ENCODE assay signal across 12 cellular contexts in genomic region chr10:86868353-86868752, GRCh38.
DNase-seq lines count a peak whose midpoint lies in the region; ATAC-seq lines count a peak whose summit lies in the region.
"Had no signal": no experiment of that assay in that cellular context is flagged by ENCODE, and none has a peak within 500 bp of the region (broad histone marks: within the 10 kb centered on the region; RNA-seq: fewer than 3 reads in every experiment).

No MANE protein-coding gene starts in this region.

- no peaks in the 10 kb centered on the region for H3K9me3 Mint-ChIP-seq in activated CD8-positive, alpha-beta memory T cell treated with anti-CD3 and anti-CD28 coated beads, Interleukin-2, amount 10 ng/mL, durations not matched to agents 7 days and 5 days (ENCODE audit: low read depth)
- H3K9me3 Mint-ChIP-seq: activated CD4-positive, alpha-beta T cell treated with anti-CD3 and anti-CD28 coated beads, Interleukin-2, amount 10 ng/mL, durations not matched to agents 7 days and 5 days; stimulated activated effector memory CD8-positive, alpha-beta T cell treated with anti-CD3 and anti-CD28 coated beads, Interleukin-12 subunit alpha, Interleukin-12 subunit beta, amount 100 ng/mL, for 72 hours had no signal

- no peaks in the 10 kb centered on the region for H3K4me1 Mint-ChIP-seq in activated CD8-positive, alpha-beta memory T cell treated with anti-CD3 and anti-CD28 coated beads, Interleukin-2, amount 10 ng/mL, durations not matched to agents 7 days and 5 days
- H3K4me1 Mint-ChIP-seq: activated CD4-positive, alpha-beta T cell treated with anti-CD3 and anti-CD28 coated beads, Interleukin-2, amount 10 ng/mL, durations not matched to agents 7 days and 5 days; stimulated activated effector memory CD8-positive, alpha-beta T cell treated with anti-CD3 and anti-CD28 coated beads, Interleukin-12 subunit alpha, Interleukin-12 subunit beta, amount 100 ng/mL, for 72 hours had no signal

- peak overlapping the region; percentile 92 for H3K27ac ChIP-seq in HUES64 (ENCODE audit: low read depth, low read length)

- H3K36me3 Mint-ChIP-seq in activated CD8-positive, alpha-beta memory T cell treated with anti-CD3 and anti-CD28 coated beads, Interleukin-2, amount 10 ng/mL, durations not matched to agents 7 days and 5 days: no peaks in the 10 kb centered on the region
- H3K36me3 Mint-ChIP-seq: stimulated activated effector memory CD8-positive, alpha-beta T cell treated with anti-CD3 and anti-CD28 coated beads, Interleukin-12 subunit alpha, Interleukin-12 subunit beta, amount 100 ng/mL, for 72 hours had no signal

- DNase-seq in A172 (ENCODE audit: low spot score): peak; percentile 17
- DNase-seq in cerebellar cortex (ENCODE audit: low spot score): peak; percentile 29
- DNase-seq in lung microvascular endothelial cell (ENCODE audit: low read depth in 2 of 2): peak; percentile 54 to 95
- no peak for DNase-seq in activated CD8-positive, alpha-beta memory T cell treated with anti-CD3 and anti-CD28 coated beads, Interleukin-2, amount 10 ng/mL, durations not matched to agents 7 days and 5 days
- DNase-seq in DMS114 treated with DMSO at 0.1 percent for 48 hours (lab: John Stamatoyannopoulos, UW; ENCODE audit: unreplicated experiment): no peak
- no peak for DNase-seq in NCI-H1436 (lab: John Stamatoyannopoulos, UW)
- DNase-seq: activated CD4-positive, alpha-beta T cell treated with anti-CD3 and anti-CD28 coated beads, Interleukin-2, amount 10 ng/mL, durations not matched to agents 7 days and 5 days; AML-193; Peyer's patch had no signal

- H3K27me3 ChIP-seq in HUES64 (ENCODE audit: insufficient read depth, low read length): no peaks in the 10 kb centered on the region
- H3K27me3 ChIP-seq: Peyer's patch had no signal

- no peaks in the 10 kb centered on the region; the same call in 1 of the 2 replicates for H3K36me3 ChIP-seq in HUES64 (ENCODE audit: insufficient read depth, low read length)
- H3K36me3 ChIP-seq: Peyer's patch had no signal

- 0 out of 2 replicates have a peak overlapping the region, but pooled peaks have one; percentile 2 for H3K4me3 ChIP-seq in HUES64 (ENCODE audit: low read length)
- H3K4me3 ChIP-seq: Peyer's patch had no signal

- H3K9ac ChIP-seq in HUES64 (ENCODE audit: low read depth, low read length): peak overlapping the region; percentile 47; the same call in 1 of the 2 replicates

- H3K4me3 Mint-ChIP-seq in activated CD8-positive, alpha-beta memory T cell treated with anti-CD3 and anti-CD28 coated beads, Interleukin-2, amount 10 ng/mL, durations not matched to agents 7 days and 5 days: no peak overlapping the region
- H3K4me3 Mint-ChIP-seq: activated CD4-positive, alpha-beta T cell treated with anti-CD3 and anti-CD28 coated beads, Interleukin-2, amount 10 ng/mL, durations not matched to agents 7 days and 5 days; stimulated activated effector memory CD8-positive, alpha-beta T cell treated with anti-CD3 and anti-CD28 coated beads, Interleukin-12 subunit alpha, Interleukin-12 subunit beta, amount 100 ng/mL, for 72 hours had no signal

- 3% methylated on average over 5 of the region's 6 CpGs for WGBS in HUES64

- H3K27ac Mint-ChIP-seq in activated CD8-positive, alpha-beta memory T cell treated with anti-CD3 and anti-CD28 coated beads, Interleukin-2, amount 10 ng/mL, durations not matched to agents 7 days and 5 days: no peak overlapping the region
- H3K27ac Mint-ChIP-seq: activated CD4-positive, alpha-beta T cell treated with anti-CD3 and anti-CD28 coated beads, Interleukin-2, amount 10 ng/mL, durations not matched to agents 7 days and 5 days; stimulated activated effector memory CD8-positive, alpha-beta T cell treated with anti-CD3 and anti-CD28 coated beads, Interleukin-12 subunit alpha, Interleukin-12 subunit beta, amount 100 ng/mL, for 72 hours had no signal

- CTCF ChIA-PET in activated CD8-positive, alpha-beta memory T cell treated with anti-CD3 and anti-CD28 coated beads, Interleukin-2, amount 10 ng/mL, durations not matched to agents 7 days and 5 days (lab: Charles Lee): no interaction called here

- no peak for ATAC-seq in GM21529 (IDR thresholded peaks at IDR 0.05; ENCODE audit: unreplicated experiment)
- no peak for ATAC-seq in activated CD8-positive, alpha-beta memory T cell treated with anti-CD3 and anti-CD28 coated beads, Interleukin-2, amount 10 ng/mL, durations not matched to agents 7 days and 5 days
- ATAC-seq: stimulated activated effector memory CD8-positive, alpha-beta T cell treated with anti-CD3 and anti-CD28 coated beads, Interleukin-12 subunit alpha, Interleukin-12 subunit beta, amount 100 ng/mL, for 72 hours had no signal

- no peaks in the 10 kb centered on the region for H3K9me3 ChIP-seq in HUES64 (ENCODE audit: insufficient read depth, low read depth, low read length)
- H3K9me3 ChIP-seq: Peyer's patch had no signal

- H3K4me1 ChIP-seq in HUES64 (ENCODE audit: insufficient read depth, low read length): peaks cover 83% of the 10 kb centered on the region

- H3K27me3 Mint-ChIP-seq in activated CD8-positive, alpha-beta memory T cell treated with anti-CD3 and anti-CD28 coated beads, Interleukin-2, amount 10 ng/mL, durations not matched to agents 7 days and 5 days: no peaks in the 10 kb centered on the region
- H3K27me3 Mint-ChIP-seq: activated CD4-positive, alpha-beta T cell treated with anti-CD3 and anti-CD28 coated beads, Interleukin-2, amount 10 ng/mL, durations not matched to agents 7 days and 5 days had no signal

Comparison
In these comparisons a context has a peak if more than half of its experiments do, and no peak if none do; other contexts are left out.
1. DNase-seq: peak in A172 (single experiment), cerebellar cortex (single experiment) and lung microvascular endothelial cell (2 of 2); none in activated CD8-positive, alpha-beta memory T cell treated with anti-CD3 and anti-CD28 coated beads, Interleukin-2, amount 10 ng/mL, durations not matched to agents 7 days and 5 days (single experiment), DMS114 treated with DMSO at 0.1 percent for 48 hours (single experiment) and NCI-H1436 (single experiment).